Comparison of ENCODE assay signal across 20 cellular contexts in the genomic region with DNA sequence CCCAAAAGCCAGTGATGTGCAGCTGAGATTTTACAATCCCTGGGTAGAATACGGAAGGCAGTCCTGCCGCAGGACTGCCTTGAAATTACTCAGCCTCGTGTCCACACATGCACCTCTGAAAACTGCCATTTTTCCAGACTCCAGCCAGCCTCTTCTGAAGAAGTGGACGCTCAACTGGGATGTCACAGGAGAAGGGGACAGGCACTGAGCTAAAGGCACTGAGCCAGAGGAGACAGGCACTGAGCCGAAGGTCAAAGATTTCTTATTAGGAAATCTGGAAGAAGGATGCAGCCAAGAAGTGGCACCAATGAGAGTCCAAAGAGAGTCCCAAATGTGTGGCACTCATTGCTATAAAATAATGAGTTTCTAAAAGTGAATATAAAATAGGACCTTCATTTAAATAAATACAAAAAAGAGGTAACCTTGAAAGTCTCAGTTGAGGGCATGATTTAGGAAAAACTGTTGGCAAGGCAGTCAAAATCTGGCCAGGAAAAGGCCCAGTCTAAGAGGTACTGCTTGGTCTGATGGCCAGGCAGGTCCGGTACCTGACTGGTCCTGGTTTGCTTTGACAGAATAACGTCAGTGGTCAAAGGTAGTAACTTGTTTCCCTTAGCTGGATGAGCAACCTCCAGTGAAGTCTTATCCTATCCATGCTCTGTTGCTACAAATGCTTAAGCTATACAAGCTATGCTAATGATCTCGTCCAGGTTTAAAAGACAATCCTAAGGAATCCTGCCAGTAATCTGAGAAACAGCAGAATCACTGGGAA.
"Had no signal": no experiment of that assay in that cellular context is flagged by ENCODE, and none has a peak within 500 bp of the region (broad histone marks: within the 10 kb centered on the region; RNA-seq: fewer than 3 reads in every experiment).

No MANE protein-coding gene starts in this region.

- H3K4me1 ChIP-seq: suprapubic skin, upper lobe of right lung had no signal

- H3K9me3 ChIP-seq: esophagus squamous epithelium, pancreas, suprapubic skin, upper lobe of right lung had no signal

- H3K27ac ChIP-seq: coronary artery, esophagus squamous epithelium, pancreas, skin epidermis, suprapubic skin, upper lobe of right lung had no signal

- H3K4me3 ChIP-seq: coronary artery, esophagus squamous epithelium, pancreas, skin epidermis, suprapubic skin, upper lobe of right lung had no signal

- DNase-seq: activated B cell treated with CpG ODN at 0.5 μM for 24 hours; activated CD4-positive, alpha-beta T cell treated with anti-CD3 and anti-CD28 coated beads for 48 hours; activated CD8-positive, alpha-beta T cell treated with anti-CD3 and anti-CD28 coated beads for 36 hours; activated effector memory CD4-positive, alpha-beta T cell treated with Interleukin-2 at 50 U/mL for 16 hours; activated naive CD4-positive, alpha-beta T cell treated with anti-CD3 and anti-CD28 coated beads, Interleukin-2, amount 50 U/mL, for 16 hours; activated T-cell treated with anti-CD3 and anti-CD28 coated beads, Interleukin-2, amount 50 U/mL, for 4 hours; effector CD4-positive, alpha-beta T cell; esophagus squamous epithelium; glutamatergic neuron; kidney glomerular epithelial cell; midbrain; pancreas; retina; stimulated activated CD4-positive, alpha-beta T cell treated with anti-CD3 and anti-CD28 coated beads, Interleukin-4, amount 100 ng/mL, for 24 hours; stimulated activated naive CD4-positive, alpha-beta T cell; SW 1271; upper lobe of right lung had no signal

- H3K27me3 ChIP-seq: pancreas, suprapubic skin, upper lobe of right lung had no signal

- H3K4me3 Mint-ChIP-seq: activated B cell treated with CpG ODN at 0.5 μM for 24 hours; activated CD8-positive, alpha-beta T cell treated with anti-CD3 and anti-CD28 coated beads for 36 hours; activated T-cell treated with anti-CD3 and anti-CD28 coated beads, Interleukin-2, amount 50 U/mL, for 4 hours had no signal

- ATAC-seq: activated CD8-positive, alpha-beta T cell treated with anti-CD3 and anti-CD28 coated beads for 36 hours; activated T-cell treated with anti-CD3 and anti-CD28 coated beads, Interleukin-2, amount 50 U/mL, for 4 hours; pancreas; upper lobe of right lung had no signal

- H3K9me3 Mint-ChIP-seq: activated B cell treated with CpG ODN at 0.5 μM for 24 hours; activated CD8-positive, alpha-beta T cell treated with anti-CD3 and anti-CD28 coated beads for 36 hours; activated T-cell treated with anti-CD3 and anti-CD28 coated beads, Interleukin-2, amount 50 U/mL, for 4 hours had no signal

- H3K27ac Mint-ChIP-seq: activated B cell treated with CpG ODN at 0.5 μM for 24 hours; activated CD8-positive, alpha-beta T cell treated with anti-CD3 and anti-CD28 coated beads for 36 hours had no signal

- H3K36me3 ChIP-seq: esophagus squamous epithelium, suprapubic skin, upper lobe of right lung had no signal

- H3K4me1 Mint-ChIP-seq: activated B cell treated with CpG ODN at 0.5 μM for 24 hours had no signal
